Comparison of ENCODE assay signal across 14 cellular contexts in the genomic region with DNA sequence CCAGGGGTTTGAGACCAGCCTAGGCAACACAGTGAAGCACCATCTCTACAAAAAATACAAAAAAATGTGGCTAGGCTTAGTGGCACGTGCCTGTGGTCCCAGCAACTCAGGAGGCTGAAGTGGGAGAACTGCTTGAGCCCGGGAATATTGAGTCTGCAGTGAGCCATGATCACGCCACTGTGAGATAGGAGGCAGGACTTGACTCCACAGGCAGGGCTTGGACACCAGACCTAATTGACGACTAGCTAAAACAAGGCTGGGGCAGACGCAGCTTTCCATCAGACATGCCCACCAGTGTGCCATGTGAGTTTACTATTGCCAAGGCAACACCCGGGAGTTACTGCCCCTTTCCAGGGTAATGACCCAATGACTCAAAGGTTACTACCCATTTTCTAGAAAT. TPM values are rescaled to one million over a fixed set of nuclear protein-coding genes. Genes with fewer than 3 reads are reported as not detected.
"Had no signal": no experiment of that assay in that cellular context is flagged by ENCODE, and none has a peak within 500 bp of the region (broad histone marks: within the 10 kb centered on the region; RNA-seq: fewer than 3 reads in every experiment).

No MANE protein-coding gene starts in this region.

RNA-seq across cellular contexts. Expression of a gene that starts 27.4 kb away (rescaled TPM):
- total RNA-seq: activated B cell treated with CpG ODN at 0.5 μM for 24 hours; activated CD4-positive, alpha-beta memory T cell treated with anti-CD3 and anti-CD28 coated beads for 36 hours; activated CD4-positive, alpha-beta memory T cell treated with anti-CD3 and anti-CD28 coated beads, Interleukin-2, amount 10 ng/mL, durations not matched to agents 7 days and 5 days; activated CD4-positive, alpha-beta T cell treated with anti-CD3 and anti-CD28 coated beads for 36 hours; activated CD4-positive, alpha-beta T cell treated with anti-CD3 and anti-CD28 coated beads, Interleukin-2, amount 10 ng/mL, durations not matched to agents 7 days and 5 days; activated CD8-positive, alpha-beta memory T cell treated with anti-CD3 and anti-CD28 coated beads for 36 hours; activated CD8-positive, alpha-beta memory T cell treated with anti-CD3 and anti-CD28 coated beads, Interleukin-2, amount 10 ng/mL, durations not matched to agents 7 days and 5 days; activated CD8-positive, alpha-beta T cell treated with anti-CD3 and anti-CD28 coated beads for 36 hours; activated CD8-positive, alpha-beta T cell treated with anti-CD3 and anti-CD28 coated beads, Interleukin-2, amount 10 ng/mL, durations not matched to agents 7 days and 5 days; T-cell; T-helper 1 cell treated with Interleukin-12 subunit alpha and Interleukin-12 subunit beta and Interleukin-4 antibody, amounts not matched to agents 30 ng/mL and 1 ng/mL, for 36 hours; T-helper 17 cell; T-helper 2 cell treated with Interferon-gamma antibody and Interleukin-4, amounts not matched to agents 100 ng/mL and 5 ng/mL, for 36 hours; WTC11 had no signal
